ENCODE assay signal across 16 cellular contexts in the genomic region with DNA sequence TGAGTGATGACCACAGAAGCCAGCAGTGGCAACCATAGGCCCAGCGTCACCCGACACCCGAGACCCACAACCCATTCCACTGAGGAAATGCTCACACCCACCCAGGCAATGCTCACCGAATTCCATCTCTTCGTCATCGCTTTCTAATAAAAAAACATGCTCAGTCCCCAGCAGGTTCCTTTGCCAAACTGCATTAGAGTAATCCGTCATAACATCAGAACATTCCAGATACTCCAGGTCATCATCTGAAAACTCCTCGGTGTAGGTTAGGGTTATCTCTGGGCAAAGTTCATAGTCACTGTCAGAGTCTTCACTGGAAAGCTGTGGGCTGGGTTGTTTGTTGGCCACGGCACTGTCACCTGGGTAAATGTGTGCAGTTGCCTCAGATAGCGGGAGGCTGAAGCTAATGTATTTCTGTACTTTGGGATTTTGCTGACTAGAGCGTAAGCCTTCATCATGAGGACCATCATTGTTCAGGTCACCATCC. TPM values are rescaled to one million over a fixed set of nuclear protein-coding genes. Genes with fewer than 3 reads are reported as not detected.
DNase-seq lines count a peak whose midpoint lies in the region; ATAC-seq, FAIRE-seq and TF ChIP-seq lines count a peak whose summit lies in the region.
"Had no signal": no experiment of that assay in that cellular context is flagged by ENCODE, and none has a peak within 500 bp of the region (broad histone marks: within the 10 kb centered on the region; RNA-seq: fewer than 3 reads in every experiment).

No MANE protein-coding gene starts in this region.

- H3K27me3 ChIP-seq in GM23248 (replicated peaks; ENCODE audit: insufficient read depth), result no peaks in the 10 kb centered on the region
- no peaks in the 10 kb centered on the region; a peak in 1 of 5 replicates for H3K27me3 ChIP-seq in HepG2 (ENCODE audit: control insufficient read depth in 1 of 2, insufficient read depth in 2 of 2, low read length in 2 of 2)

- 0 out of 3 replicates have a peak, but pooled peaks cover under 1% of the 10 kb centered on the region for H3K9me3 ChIP-seq in A549
- no peaks in the 10 kb centered on the region for H3K9me3 ChIP-seq in GM23248 (ENCODE audit: low read depth)
- H3K9me3 ChIP-seq in HepG2 (ENCODE audit: low read length), result no peaks in the 10 kb centered on the region
- H3K9me3 ChIP-seq: left lung had no signal

- H3K9me2 ChIP-seq in GM23248 (ENCODE audit: insufficient read depth), result no peaks in the 10 kb centered on the region

- 10% methylated on average over 9 of the region's 11 CpGs for WGBS in A549 (ENCODE audit: missing lambda C conversion rate)
- 15 to 17% methylated on average over 11 of the region's 11 CpGs for WGBS in GM23248 (ENCODE audit: low coverage in 1 of 2, low lambda C conversion rate in 2 of 2, missing lambda C conversion rate in 2 of 2), 2 experiments
- 6% methylated on average over 9 of the region's 11 CpGs for WGBS in HepG2 (ENCODE audit: low lambda C conversion rate)

- FAIRE-seq in A549 (lab: Jason Lieb, UNC) (no peak), HepG2 (lab: Jason Lieb, UNC) (peak; percentile 68)
- FAIRE-seq: GM12892 had no signal

- H3K4me3 ChIP-seq in A549 (peak overlapping the region; percentile 58), GM23248 (peak overlapping the region; percentile 96), HepG2 (replicated peaks in 1 of 3; ENCODE audit: insufficient read depth in 1 of 3, low read depth in 2 of 3, low read length in 3 of 3) (peak overlapping the region; percentile 57 to 66 (median 65))
- H3K4me3 ChIP-seq: left lung had no signal

- in situ Hi-C loops in GM23248 (cut with MboI) (no loop called here), HepG2 (cut with HindIII; ENCODE audit: extremely low pct_ligation_motif_present, low pct_unique_long_range_greater_than_20kb) (loop anchor here (10.0 kb wide), 1 partner anchor 85 kb away; no protein-coding TSS in a partner anchor)

- POLR2A ChIA-PET in A549 (lab: Yijun Ruan, JAX), result interaction anchor here (0.7 to 1.2 kb wide), 3 partner anchors 31 to 98 kb away, joined by 3 to 6 read pairs (median 4); a partner anchor contains a TSS
- POLR2A ChIA-PET in HepG2 (lab: Yijun Ruan, JAX), result interaction anchor here (0.9 to 1.6 kb wide), 5 partner anchors 11 to 92 kb away, joined by 3 to 10 read pairs (median 5); a partner anchor contains a TSS

- no peaks in the 10 kb centered on the region for H4K20me1 ChIP-seq in GM23248 (ENCODE audit: insufficient read depth)
- H4K20me1 ChIP-seq in HepG2 (ENCODE audit: insufficient read depth, low read length), result no peaks in the 10 kb centered on the region

- H3K36me3 ChIP-seq in GM23248 (ENCODE audit: low read depth) (peaks cover 10% of the 10 kb centered on the region; the same call in 1 of the 2 replicates), HepG2 (replicated peaks in 1 of 2; ENCODE audit: control insufficient read depth in 1 of 2, insufficient read depth in 2 of 2, low read length in 2 of 2) (no peaks in the 10 kb centered on the region)
- H3K36me3 ChIP-seq: left lung had no signal

- H3F3A ChIP-seq in GM23248 (ENCODE audit: insufficient read depth), result peaks cover 65% of the 10 kb centered on the region

- peaks cover 42% of the 10 kb centered on the region for H3K4me1 ChIP-seq in A549
- peaks cover 53% of the 10 kb centered on the region for H3K4me1 ChIP-seq in GM23248 (ENCODE audit: insufficient read depth)
- peaks cover 42% of the 10 kb centered on the region for H3K4me1 ChIP-seq in HepG2 (ENCODE audit: insufficient read depth, low read length)
- H3K4me1 ChIP-seq: left lung had no signal

- TF ChIP-seq POLR2A in A549 (IDR thresholded peaks at IDR 0.05; ENCODE audit: low read length), result no peak
- TF ChIP-seq POLR2A in HepG2 (IDR thresholded peaks at IDR 0.05; ENCODE audit: insufficient read depth in 1 of 2, low read depth in 2 of 2, low read length in 2 of 2), result no peak

- ATAC-seq in A549 (peak; percentile 74 to 76), HepG2 (peak; percentile 95)

- H3K79me2 ChIP-seq in GM23248 (ENCODE audit: insufficient read depth) (peaks cover 41% of the 10 kb centered on the region), HepG2 (ENCODE audit: insufficient read depth, low read length) (no peaks in the 10 kb centered on the region)

- H3K9ac ChIP-seq in GM23248, result peak overlapping the region; percentile 86
- peak overlapping the region; percentile 54; the same call in 1 of the 2 replicates for H3K9ac ChIP-seq in HepG2 (ENCODE audit: insufficient read depth, low read depth, low read length)
- H3K9ac ChIP-seq: KMS-11 had no signal

- CTCF ChIA-PET in A549 (lab: Yijun Ruan, JAX), result interaction anchor here (0.7 to 0.9 kb wide), 5 partner anchors 13 to 184 kb away, joined by 3 to 4 read pairs (median 3); no protein-coding TSS in a partner anchor
- CTCF ChIA-PET in HepG2 (lab: Yijun Ruan, JAX; ENCODE audit: low intra/inter-chr PET ratio, low total read pairs), result no interaction called here

- intact Hi-C loops in HepG2 (cut with micrococcal nuclease; ENCODE audit: unreplicated experiment), result loop anchor here (2.0 to 5.0 kb wide), 3 partner anchors 29 to 93 kb away; a partner anchor contains a TSS

- TF ChIP-seq CTCF in A549 (IDR thresholded peaks at IDR 0.05) (no peak), HepG2 (CRISPR knock-in tag; IDR thresholded peaks at IDR 0.05) (no peak)

- H2AFZ ChIP-seq in GM23248 (peak overlapping the region; percentile 2; the same call in 1 of the 2 replicates), HepG2 (ENCODE audit: low read length) (no peak overlapping the region)

- H3K27ac ChIP-seq in A549, result peak overlapping the region; percentile 80 to 91
- H3K27ac ChIP-seq in GM23248, result peak overlapping the region; percentile 97
- H3K27ac ChIP-seq in HepG2 (ENCODE audit: extremely low read length, insufficient read depth, low read length), result no peak overlapping the region
- H3K27ac ChIP-seq: epithelial cell of prostate, KMS-11, left lung had no signal

- peak in 1 of 2 experiments; percentile 41; a peak in 1 of 5 replicates for TF ChIP-seq EP300 in A549 (IDR thresholded peaks at IDR 0.05)
- TF ChIP-seq EP300 in HepG2 (IDR thresholded peaks at IDR 0.05; ENCODE audit: low read depth in 2 of 2, low read length in 2 of 2), result peak in 1 of 2 experiments; percentile 57; a peak in 1 of 4 replicates
- no peak; the same call in 1 of the 2 replicates for TF ChIP-seq EP300 in HepG2 (CRISPR knock-in tag; IDR thresholded peaks at IDR 0.05; ENCODE audit: borderline replicate concordance)

- no peak for TF ChIP-seq RAD21 in A549 (conservative IDR thresholded peaks at IDR 0.05 in 1 of 2, IDR thresholded peaks at IDR 0.05 in 1 of 2)
- TF ChIP-seq RAD21 in HepG2 (CRISPR knock-in tag; IDR thresholded peaks at IDR 0.05), result no peak

- DNase-seq in A549 (ENCODE audit: low read depth in 1 of 2, low spot score in 1 of 2) (peak; percentile 63 to 79), GM23248 (peak; percentile 94), amniotic stem cell (lab: John Stamatoyannopoulos, UW) (peak; percentile 69), HepG2 (ENCODE audit: low spot score) (peak; percentile 90), NOMO-1 treated with DMSO at 0.1 percent for 48 hours (lab: John Stamatoyannopoulos, UW; ENCODE audit: unreplicated experiment) (no peak), NCI-H1092 treated with DMSO at 0.1 percent for 48 hours (lab: John Stamatoyannopoulos, UW) (no peak), nucleus accumbens (lab: John Stamatoyannopoulos, UW) (no peak)
- DNase-seq in activated CD4-positive, alpha-beta T cell treated with anti-CD3 and anti-CD28 coated beads, Interleukin-2, amount 50 U/mL, for 48 hours, result no peak
- DNase-seq: activated CD4-positive, alpha-beta T cell treated with anti-CD3 and anti-CD28 coated beads, Interleukin-2, amount 50 U/mL, for 4 hours; anterior cingulate cortex; left lung; NCI-H2227 treated with DMSO at 0.1 percent for 48 hours; retina had no signal

- no TSS peak for BruUV-seq in HepG2 (replicated peaks; lab: Mats Ljungman, UMichigan)

- H3K4me2 ChIP-seq in A549 (peak overlapping the region; percentile 74), GM23248 (ENCODE audit: unreplicated experiment) (peak overlapping the region; percentile 70), HepG2 (ENCODE audit: low read depth, low read length) (peak overlapping the region; percentile 79)
- H3K4me2 ChIP-seq: KMS-11 had no signal

TF ChIP-seq in A549, 52 proteins besides CTCF, POLR2A, EP300 and RAD21 (continues in another document):
- no peak for TF ChIP-seq KDM5A (IDR thresholded peaks at IDR 0.05)

TF ChIP-seq in HepG2, 621 proteins besides CTCF, POLR2A, EP300 and RAD21 (continues in another document):
- no peak for TF ChIP-seq KLF15 (CRISPR knock-in tag; IDR thresholded peaks at IDR 0.05; ENCODE audit: borderline replicate concordance)

RNA-seq across cellular contexts. Expression of a gene that starts 49.3 kb away (rescaled TPM):
- polyA plus RNA-seq in A549 (2011; rRNA removed) (19.2 and 22.0 TPM in 2 replicates), A549 (2017; fragmentation: RNase III; extraction: RNeasy Plus Mini Kit Qiagen cat#74134 plus additional on column Dnase treatment) (39.0 to 43.8 TPM (median 41.2 TPM) in 3 replicates), GM23248 (2016; fragmentation: Nextera tagmentation; extraction: Ambion mirVana) (41.2 and 55.1 TPM in 2 replicates), HepG2 (2011; rRNA removed) (2.4 and 3.9 TPM in 2 replicates)
- polyA plus RNA-seq in A549 (2012; cell fraction: cytosol; rRNA removed), result 3.9 and 4.3 TPM in 2 replicates
- 9.3 and 15.0 TPM in 2 replicates for polyA plus RNA-seq in A549 (2012; cell fraction: nucleus; rRNA removed)
- 25.5 and 25.8 TPM in 2 replicates for polyA minus RNA-seq in A549 (2011; rRNA and poly(A)+ RNA removed)
- 85.0 and 98.6 TPM in 2 replicates for total RNA-seq in GM23248 (2014; rRNA removed; shearing (Covaris generic))
- 0.21 and 0.31 TPM in 2 replicates for total RNA-seq in HepG2 (2016; rRNA removed; fragmentation: Illumina TruSeq; extraction: Trizol)
- 0.09 and 0.10 TPM in 2 replicates for total RNA-seq in HepG2 (2016; cell fraction: cytosol; rRNA removed; fragmentation: Illumina TruSeq; extraction: Trizol; ENCODE audit: low read depth)
- 0.21 and 0.24 TPM in 2 replicates for total RNA-seq in HepG2 (2016; cell fraction: insoluble cytoplasmic fraction; rRNA removed; fragmentation: Illumina TruSeq; extraction: Trizol)
- total RNA-seq in HepG2 (2016; cell fraction: membrane; rRNA removed; fragmentation: Illumina TruSeq; extraction: Trizol), result 0.06 and 0.07 TPM in 2 replicates
- 0.75 and 1.1 TPM in 2 replicates for total RNA-seq in HepG2 (2016; cell fraction: nucleus; rRNA removed; fragmentation: Illumina TruSeq; extraction: Trizol)
- 1.0 and 1.5 TPM in 2 replicates for polyA plus RNA-seq in HepG2 (2011; cell fraction: cytosol; rRNA removed)
- 9.1 and 12.8 TPM in 2 replicates for polyA plus RNA-seq in HepG2 (2011; cell fraction: nucleus; rRNA removed)
- 5.6 and 9.2 TPM in 2 replicates for polyA plus RNA-seq in HepG2 (2012)
- polyA plus RNA-seq in HepG2 (2016; cell fraction: cytosol; fragmentation: Illumina TruSeq; extraction: Trizol; ENCODE audit: low read depth), result 0.05 and 0.07 TPM in 2 replicates
- 0.13 and 0.22 TPM in 2 replicates for polyA plus RNA-seq in HepG2 (2016; cell fraction: insoluble cytoplasmic fraction; fragmentation: Illumina TruSeq; extraction: Trizol; ENCODE audit: low read depth)
- 0.09 and 0.14 TPM in 2 replicates for polyA plus RNA-seq in HepG2 (2016; cell fraction: membrane; fragmentation: Illumina TruSeq; extraction: Trizol; ENCODE audit: low read depth)
- polyA plus RNA-seq in HepG2 (2016; cell fraction: nucleus; fragmentation: Illumina TruSeq; extraction: Trizol; ENCODE audit: insufficient read depth, low read depth), result 0.51 and 1.2 TPM in 2 replicates
- polyA minus RNA-seq in HepG2 (2011; rRNA and poly(A)+ RNA removed; ENCODE audit: low replicate concordance), result 0.21 and 2.9 TPM in 2 replicates
- 1.4 and 2.6 TPM in 2 replicates for polyA minus RNA-seq in HepG2 (2011; cell fraction: cytosol; rRNA and poly(A)+ RNA removed)
- 24.1 and 33.8 TPM in 2 replicates for polyA minus RNA-seq in HepG2 (2011; cell fraction: nucleus; rRNA and poly(A)+ RNA removed)

Comparison
In these comparisons a context has a peak if more than half of its experiments do, and no peak if none do; other contexts are left out.
1. DNase-seq: peak in A549 (2 of 2), GM23248 (single experiment), amniotic stem cell (single experiment) and HepG2 (single experiment); none in NOMO-1 treated with DMSO at 0.1 percent for 48 hours (single experiment), NCI-H1092 treated with DMSO at 0.1 percent for 48 hours (single experiment), activated CD4-positive, alpha-beta T cell treated with anti-CD3 and anti-CD28 coated beads, Interleukin-2, amount 50 U/mL, for 48 hours (0 of 2) and nucleus accumbens (0 of 56).
2. Peak in every context shown above with its lines, with median percentiles within 50 percentile points of each other: H3K4me2 ChIP-seq and H3K4me3 ChIP-seq.